In genomic region chr5:175467983-175468698, GRCh38 we compare ENCODE assay signal across 26 cellular contexts. TPM values are rescaled to one million over a fixed set of nuclear protein-coding genes. Genes with fewer than 3 reads are reported as not detected.
"Had no signal": no experiment of that assay in that cellular context is flagged by ENCODE, and none has a peak within 500 bp of the region (broad histone marks: within the 10 kb centered on the region; RNA-seq: fewer than 3 reads in every experiment).

No MANE protein-coding gene starts in this region.

- DNase-seq: activated CD4-positive, alpha-beta T cell treated with anti-CD3 and anti-CD28 coated beads for 48 hours; activated CD4-positive, CD25-positive, alpha-beta regulatory T cell; activated CD8-positive, alpha-beta memory T cell treated with anti-CD3 and anti-CD28 coated beads, Interleukin-2, amount 50 U/mL, for 4 hours; activated CD8-positive, alpha-beta T cell treated with anti-CD3 and anti-CD28 coated beads, Interleukin-2, amount 10 ng/mL, durations not matched to agents 7 days and 5 days; activated naive CD4-positive, alpha-beta T cell; activated naive CD8-positive, alpha-beta T cell treated with anti-CD3 and anti-CD28 coated beads for 36 hours; activated T-cell treated with anti-CD3 and anti-CD28 coated beads, Interleukin-2, amount 50 U/mL, for 24 hours; cerebellar nuclear complex; heart left ventricle; kidney; left lung; naive thymus-derived CD4-positive, alpha-beta T cell; retina; spleen; stimulated activated CD4-positive, alpha-beta T cell treated with anti-CD3 and anti-CD28 coated beads, Interleukin-4, amount 100 ng/mL, for 24 hours; stimulated activated naive CD8-positive, alpha-beta T cell treated with anti-CD3 and anti-CD28 coated beads, Interleukin-15, Interleukin-2, amounts not matched to agents 100 U/mL and 50 U/mL, for 24 hours; T-helper 9 cell; upper lobe of left lung had no signal

- H3K9me3 ChIP-seq: breast epithelium, heart left ventricle, left lung, spleen, upper lobe of left lung had no signal

- H3K27ac Mint-ChIP-seq: activated CD8-positive, alpha-beta T cell treated with anti-CD3 and anti-CD28 coated beads, Interleukin-2, amount 10 ng/mL, durations not matched to agents 7 days and 5 days; activated naive CD8-positive, alpha-beta T cell treated with anti-CD3 and anti-CD28 coated beads for 36 hours; activated T-cell treated with anti-CD3 and anti-CD28 coated beads, Interleukin-2, amount 50 U/mL, for 24 hours; activated T-helper 17 cell treated with anti-CD3 and anti-CD28 coated beads, Interleukin-2, amount 50 U/mL, for 72 hours; naive thymus-derived CD4-positive, alpha-beta T cell; progenitor cell of endocrine pancreas had no signal

- H3K27me3 Mint-ChIP-seq: activated naive CD8-positive, alpha-beta T cell treated with anti-CD3 and anti-CD28 coated beads for 36 hours; activated T-cell treated with anti-CD3 and anti-CD28 coated beads, Interleukin-2, amount 50 U/mL, for 24 hours had no signal

- H3K36me3 ChIP-seq: breast epithelium, heart left ventricle, left lung, spleen, upper lobe of left lung had no signal

- H3K36me3 Mint-ChIP-seq: activated naive CD8-positive, alpha-beta T cell treated with anti-CD3 and anti-CD28 coated beads for 36 hours; naive thymus-derived CD4-positive, alpha-beta T cell had no signal

- H3K27ac ChIP-seq: coronary artery, epithelial cell of prostate, heart left ventricle, left lung, spleen, upper lobe of left lung had no signal

- H3K27me3 ChIP-seq: breast epithelium, upper lobe of left lung had no signal

- ATAC-seq: activated CD8-positive, alpha-beta T cell treated with anti-CD3 and anti-CD28 coated beads, Interleukin-2, amount 10 ng/mL, durations not matched to agents 7 days and 5 days; activated T-helper 17 cell treated with anti-CD3 and anti-CD28 coated beads, Interleukin-2, amount 50 U/mL, for 72 hours; naive thymus-derived CD4-positive, alpha-beta T cell; stimulated activated naive CD8-positive, alpha-beta T cell treated with anti-CD3 and anti-CD28 coated beads, Interleukin-15, Interleukin-2, amounts not matched to agents 100 U/mL and 50 U/mL, for 24 hours had no signal

- H3K4me3 Mint-ChIP-seq: activated CD8-positive, alpha-beta T cell treated with anti-CD3 and anti-CD28 coated beads, Interleukin-2, amount 10 ng/mL, durations not matched to agents 7 days and 5 days; activated naive CD8-positive, alpha-beta T cell treated with anti-CD3 and anti-CD28 coated beads for 36 hours; activated T-cell treated with anti-CD3 and anti-CD28 coated beads, Interleukin-2, amount 50 U/mL, for 24 hours; activated T-helper 17 cell treated with anti-CD3 and anti-CD28 coated beads, Interleukin-2, amount 50 U/mL, for 72 hours; naive thymus-derived CD4-positive, alpha-beta T cell had no signal

- H3K4me3 ChIP-seq: breast epithelium, coronary artery, heart left ventricle, left lung, spleen, upper lobe of left lung had no signal

- H3K4me1 ChIP-seq: left lung, upper lobe of left lung had no signal

- H3K9me3 Mint-ChIP-seq: activated T-cell treated with anti-CD3 and anti-CD28 coated beads, Interleukin-2, amount 50 U/mL, for 24 hours; activated T-helper 17 cell treated with anti-CD3 and anti-CD28 coated beads, Interleukin-2, amount 50 U/mL, for 72 hours; naive thymus-derived CD4-positive, alpha-beta T cell had no signal

RNA-seq across cellular contexts. Expression of gene DRD1, which starts 24.2 kb away (rescaled TPM):
- total RNA-seq: activated CD8-positive, alpha-beta T cell treated with anti-CD3 and anti-CD28 coated beads, Interleukin-2, amount 10 ng/mL, durations not matched to agents 7 days and 5 days; activated naive CD8-positive, alpha-beta T cell treated with anti-CD3 and anti-CD28 coated beads for 36 hours; activated T-helper 17 cell treated with anti-CD3 and anti-CD28 coated beads, Interleukin-2, amount 50 U/mL, for 72 hours; lung microvascular endothelial cell; naive thymus-derived CD4-positive, alpha-beta T cell; osteocyte; progenitor cell of endocrine pancreas; T-helper 1 cell treated with Interleukin-12 subunit alpha and Interleukin-12 subunit beta and Interleukin-4 antibody, amounts not matched to agents 30 ng/mL and 1 ng/mL, for 36 hours had no signal
- polyA plus RNA-seq: heart left ventricle; naive thymus-derived CD4-positive, alpha-beta T cell had no signal
